10 cellular contexts compared by ENCODE assay signal in genomic region chr22:18044548-18045271, GRCh38. TPM values are rescaled to one million over a fixed set of nuclear protein-coding genes. Genes with fewer than 3 reads are reported as not detected.
DNase-seq lines count a peak whose midpoint lies in the region; ATAC-seq and TF ChIP-seq lines count a peak whose summit lies in the region.
"Had no signal": no experiment of that assay in that cellular context is flagged by ENCODE, and none has a peak within 500 bp of the region (broad histone marks: within the 10 kb centered on the region; RNA-seq: fewer than 3 reads in every experiment).

No MANE protein-coding gene starts in this region.

- H3K36me3 ChIP-seq in colonic mucosa (no peaks in the 10 kb centered on the region), tibial artery (no peaks in the 10 kb centered on the region)

- H3K4me1 ChIP-seq in colonic mucosa (peaks cover 4% of the 10 kb centered on the region), tibial artery (peaks cover 0 to 38% (median 22%) of the 10 kb centered on the region in 4 donors)

- no peak overlapping the region for H3K4me3 ChIP-seq in colonic mucosa
- H3K4me3 ChIP-seq in tibial artery: no peak overlapping the region
- H3K4me3 ChIP-seq: A549 had no signal

- no peak for TF ChIP-seq CTCF in colonic mucosa (IDR thresholded peaks at IDR 0.05)
- no peak for TF ChIP-seq CTCF in tibial artery (IDR thresholded peaks at IDR 0.05)
- TF ChIP-seq CTCF in GM20000 (IDR thresholded peaks at IDR 0.05; ENCODE audit: extremely low read depth, missing control alignments): no peak

- ATAC-seq in HG02623 (IDR thresholded peaks at IDR 0.05; ENCODE audit: unreplicated experiment) (no peak), HG03135 (IDR thresholded peaks at IDR 0.05; ENCODE audit: unreplicated experiment) (no peak)
- ATAC-seq: A549 had no signal

- H3K27ac ChIP-seq in colonic mucosa (no peak overlapping the region), tibial artery (peak overlapping the region; percentile 82 to 87)

- H3K9ac ChIP-seq in colonic mucosa (ENCODE audit: low read depth in 2 of 2, low read length in 2 of 2): no peak overlapping the region

- H3K9me3 ChIP-seq in colonic mucosa (no peaks in the 10 kb centered on the region), tibial artery (no peaks in the 10 kb centered on the region)
- H3K9me3 ChIP-seq: A549 had no signal

- intact Hi-C loops in colonic mucosa (cut with DNase I) (no loop called here), tibial artery (cut with DNase I; ENCODE audit: low total_unique reads) (no loop called here)

- no peaks in the 10 kb centered on the region for H3K27me3 ChIP-seq in colonic mucosa
- no peaks in the 10 kb centered on the region for H3K27me3 ChIP-seq in tibial artery

- DNase-seq in NCI-H1417 (lab: John Stamatoyannopoulos, UW): peak in 2 of 3 experiments; percentile 19 to 72
- no peak for DNase-seq in NCI-H1417 treated with DMSO at 0.1 percent for 48 hours (lab: John Stamatoyannopoulos, UW)
- peak; percentile 50 for DNase-seq in colonic mucosa
- DNase-seq in medulla oblongata (ENCODE audit: extremely low spot score): peak; percentile 97
- DNase-seq in tibial artery: peak in 1 of 2 donors; percentile 82
- no peak for DNase-seq in GM20000 (ENCODE audit: low spot score)
- DNase-seq: NCI-H2171 treated with DMSO at 0.1 percent for 48 hours had no signal

RNA-seq across cellular contexts. Expression of gene MICAL3, which starts 20.3 kb away (rescaled TPM):
- 10 to 100 TPM; 72.5 to 84.5 TPM for total RNA-seq in colonic mucosa

RNA-seq across cellular contexts. Expression of gene PEX26, which starts 33.1 kb away (rescaled TPM):
- 100 to 1,000 TPM in 1 of 2 donors, 10 to 100 TPM in 1; 86.7 to 128 TPM for total RNA-seq in colonic mucosa

Comparison
In these comparisons a context has a peak if more than half of its experiments do, and no peak if none do; other contexts are left out.
1. DNase-seq: peak in NCI-H1417 (2 of 3), colonic mucosa (single experiment) and medulla oblongata (single experiment); none in NCI-H1417 treated with DMSO at 0.1 percent for 48 hours (single experiment) and GM20000 (single experiment).